Comparison of ENCODE assay signal across 8 cellular contexts in the genomic region with DNA sequence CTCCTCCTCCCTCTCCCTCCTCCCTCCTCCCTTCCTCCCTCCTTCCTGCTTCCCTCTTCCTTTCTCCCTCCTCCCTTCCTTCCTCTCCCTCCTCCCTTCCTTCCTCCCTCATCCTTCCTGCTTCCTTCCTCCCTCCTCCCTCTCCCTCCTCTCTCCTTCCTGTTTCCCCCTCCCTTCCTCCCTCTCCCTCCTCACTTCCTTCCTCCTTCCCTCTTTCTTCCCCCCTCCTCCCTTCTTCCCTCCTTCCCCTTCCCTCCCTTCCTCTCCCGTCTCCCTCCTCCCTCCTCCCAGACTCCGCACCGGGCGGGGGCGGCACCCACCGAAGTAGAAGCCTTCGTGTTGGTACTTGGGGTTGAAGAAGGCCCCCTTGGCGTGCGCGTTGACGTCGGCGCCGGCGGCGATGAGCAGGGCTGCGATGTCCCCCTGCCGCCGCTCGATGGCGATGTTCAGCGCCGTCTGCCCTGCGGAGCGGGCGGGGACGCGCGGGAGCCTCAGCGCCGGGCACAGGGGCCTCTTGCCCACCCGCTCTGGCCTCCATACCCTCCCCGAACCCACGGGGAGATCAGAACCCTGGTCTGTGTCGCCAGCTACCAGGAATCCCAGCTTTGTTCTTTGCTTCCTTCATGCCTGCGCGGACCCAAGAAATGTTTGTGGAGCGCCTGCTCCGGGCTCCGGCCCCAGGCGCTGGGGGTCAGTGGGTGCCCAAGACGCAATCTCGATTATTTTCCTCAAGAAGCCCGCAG.
A peak's percentile ranks its signal among the peaks of the same experiment; 100 is the strongest.
DNase-seq lines count a peak whose midpoint lies in the region; ATAC-seq lines count a peak whose summit lies in the region.

No MANE protein-coding gene starts in this region.

- peak; percentile 28 for DNase-seq in GM04503 (ENCODE audit: low read depth)
- DNase-seq in NCI-H1092 treated with DMSO at 0.1 percent for 48 hours (lab: John Stamatoyannopoulos, UW) = peak; percentile 1
- peak; percentile 85 for DNase-seq in activated CD8-positive, alpha-beta memory T cell treated with anti-CD3 and anti-CD28 coated beads, Interleukin-2, amount 50 U/mL, for 48 hours
- DNase-seq in epidermal melanocyte (ENCODE audit: insufficient read length, low spot score) = peak; percentile 61
- peak; percentile 82 for DNase-seq in midbrain (lab: John Stamatoyannopoulos, UW)
- peak; percentile 54 for DNase-seq in stimulated activated CD8-positive, alpha-beta memory T cell treated with anti-CD3 and anti-CD28 coated beads, Interleukin-15, amount 100 ng/mL, for 24 hours (ENCODE audit: low read depth)

- ATAC-seq in GM19452 (IDR thresholded peaks at IDR 0.05; ENCODE audit: unreplicated experiment) (no peak), HG03439 (IDR thresholded peaks at IDR 0.05; ENCODE audit: unreplicated experiment) (no peak)

Comparison
In these comparisons a context has a peak if more than half of its experiments do, and no peak if none do; other contexts are left out.
1. DNase-seq: peak in every context shown above with its lines; median percentile 85 in activated CD8-positive, alpha-beta memory T cell treated with anti-CD3 and anti-CD28 coated beads, Interleukin-2, amount 50 U/mL, for 48 hours; 82 in midbrain; 61 in epidermal melanocyte; 54 in stimulated activated CD8-positive, alpha-beta memory T cell treated with anti-CD3 and anti-CD28 coated beads, Interleukin-15, amount 100 ng/mL, for 24 hours; 28 in GM04503; 1 in NCI-H1092 treated with DMSO at 0.1 percent for 48 hours.